ENCODE assay signal across 17 cellular contexts in the genomic region with DNA sequence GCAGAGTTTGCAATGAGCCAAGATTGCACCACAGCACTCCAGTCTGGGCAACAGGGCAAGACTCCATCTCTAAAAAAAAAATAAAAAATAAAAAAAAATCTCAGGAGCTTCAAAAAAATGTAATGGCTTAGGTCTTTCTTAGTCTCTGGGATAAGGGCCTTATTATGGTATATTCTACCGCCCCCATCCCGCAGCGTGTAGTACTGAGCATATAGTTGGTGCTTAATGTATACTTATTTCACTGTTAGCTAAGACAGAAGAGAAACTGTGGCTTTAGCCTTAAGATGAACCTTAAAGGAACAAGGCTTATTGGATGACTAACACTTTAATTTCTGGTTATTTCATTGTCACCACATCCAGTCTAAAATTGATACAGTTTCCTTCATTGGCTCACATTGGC. TPM values are rescaled to one million over a fixed set of nuclear protein-coding genes. Genes with fewer than 3 reads are reported as not detected.
DNase-seq lines count a peak whose midpoint lies in the region; ATAC-seq and TF ChIP-seq lines count a peak whose summit lies in the region.
"Had no signal": no experiment of that assay in that cellular context is flagged by ENCODE, and none has a peak within 500 bp of the region (broad histone marks: within the 10 kb centered on the region; RNA-seq: fewer than 3 reads in every experiment).

No MANE protein-coding gene starts in this region.

- no peak overlapping the region for H3K4me3 ChIP-seq in Caco-2 (ENCODE audit: low read depth, low read length)
- H3K4me3 ChIP-seq in IMR-90 (ENCODE audit: insufficient read depth, low read depth, low read length), result no peak overlapping the region
- no peak overlapping the region for H3K4me3 ChIP-seq in psoas muscle
- H3K4me3 ChIP-seq: cardiac muscle cell, lung, MG63 had no signal

- no peak for DNase-seq in Caco-2
- DNase-seq in IMR-90, result no peak
- DNase-seq in psoas muscle, result no peak
- DNase-seq in DMS79 treated with DMSO at 0.1 percent for 48 hours (lab: John Stamatoyannopoulos, UW), result no peak
- no peak for DNase-seq in NCI-H1105 (lab: John Stamatoyannopoulos, UW)
- DNase-seq: activated CD4-positive, alpha-beta T cell treated with anti-CD3 and anti-CD28 coated beads for 48 hours; NCI-H2029; NCI-H510A; nephron progenitor cell; retina; stimulated activated CD4-positive, alpha-beta T cell treated with anti-CD3 and anti-CD28 coated beads, Interleukin-2, amount 100 ng/mL, for 48 hours had no signal

- no peak for TF ChIP-seq RAD21 in IMR-90 (IDR thresholded peaks at IDR 0.05; ENCODE audit: low read length)

- CTCF ChIA-PET in Caco-2 (lab: Charles Lee), result no interaction called here
- CTCF ChIA-PET in IMR-90 (lab: Yijun Ruan, JAX), result interaction anchor here (0.6 to 1.6 kb wide), 4 partner anchors 20 to 315 kb away, joined by 3 to 4 read pairs (median 3); no protein-coding TSS in a partner anchor

- no peak for ATAC-seq in IMR-90 (ENCODE audit: low read depth)
- no peak for ATAC-seq in psoas muscle
- ATAC-seq in GM19035 (IDR thresholded peaks at IDR 0.05; ENCODE audit: unreplicated experiment), result no peak

- peak overlapping the region; percentile 44; the same call in 1 of the 2 replicates for H2BK120ac ChIP-seq in IMR-90 (ENCODE audit: low read depth, low read length)

- POLR2A ChIA-PET in Caco-2 (lab: Charles Lee) (no interaction called here), IMR-90 (lab: Charles Lee; ENCODE audit: unreplicated experiment) (interaction anchor here (0.6 kb wide), 1 partner anchor 91 kb away, joined by 7 read pairs; no protein-coding TSS in a partner anchor)

- peak overlapping the region; percentile 3 for H3K27ac Mint-ChIP-seq in Caco-2 (ENCODE audit: unreplicated experiment)
- H3K27ac Mint-ChIP-seq in dendritic cell treated with granulocyte-macrophage colony-stimulating factor and Interleukin-4, amounts not matched to agents 40 ng/mL and 50 ng/mL, for 4 days, result peak overlapping the region; percentile 96
- H3K27ac Mint-ChIP-seq: activated naive CD8-positive, alpha-beta T cell; nephron progenitor cell had no signal

- H3K9me3 Mint-ChIP-seq in Caco-2 (ENCODE audit: unreplicated experiment), result no peaks in the 10 kb centered on the region
- H3K9me3 Mint-ChIP-seq in dendritic cell treated with granulocyte-macrophage colony-stimulating factor and Interleukin-4, amounts not matched to agents 40 ng/mL and 50 ng/mL, for 4 days, result no peaks in the 10 kb centered on the region

- peak overlapping the region; percentile 12; the same call in 1 of the 2 replicates for H2BK20ac ChIP-seq in IMR-90 (ENCODE audit: low read depth, low read length)

- BruUV-seq in Caco-2 (replicated peaks; lab: Mats Ljungman, UMichigan) (no TSS peak), IMR-90 (replicated peaks; lab: Mats Ljungman, UMichigan) (no TSS peak)

- no peak overlapping the region for H3K4ac ChIP-seq in IMR-90 (ENCODE audit: low read depth, low read length)

- H3K9me3 ChIP-seq in Caco-2 (no peaks in the 10 kb centered on the region), IMR-90 (ENCODE audit: control insufficient read depth, insufficient read depth, low read length) (no peaks in the 10 kb centered on the region), psoas muscle (no peaks in the 10 kb centered on the region)
- H3K9me3 ChIP-seq: MG63 had no signal

- H2BK5ac ChIP-seq in IMR-90 (ENCODE audit: low read depth, low read length, poor library complexity, severe bottlenecking), result peak overlapping the region; percentile 70

- H2BK15ac ChIP-seq in IMR-90 (ENCODE audit: low read depth, low read length), result peak overlapping the region; percentile 69; the same call in 2 of the 3 replicates

- H3K27me3 ChIP-seq in Caco-2 (replicated peaks; ENCODE audit: control insufficient read depth, insufficient read depth, low read length), result no peaks in the 10 kb centered on the region
- H3K27me3 ChIP-seq in IMR-90 (ENCODE audit: control insufficient read depth, insufficient read depth, low read length), result no peaks in the 10 kb centered on the region
- H3K27me3 ChIP-seq in psoas muscle (ENCODE audit: insufficient read depth in 3 of 3, low read length in 2 of 3), result no peaks in the 10 kb centered on the region
- H3K27me3 ChIP-seq: cardiac muscle cell, MG63 had no signal

- TF ChIP-seq CTCF in Caco-2 (IDR thresholded peaks at IDR 0.05; ENCODE audit: insufficient read depth in 1 of 2, low read depth in 1 of 2, low read length in 1 of 2, severe bottlenecking in 1 of 2, unreplicated experiment in 1 of 2), result no peak
- TF ChIP-seq CTCF in IMR-90 (conservative IDR thresholded peaks at IDR 0.05; ENCODE audit: low read depth, low read length), result no peak
- no peak for TF ChIP-seq CTCF in psoas muscle (IDR thresholded peaks at IDR 0.05)

- H3K56ac ChIP-seq in IMR-90 (ENCODE audit: extremely low read depth, insufficient read depth, low read length), result no peak overlapping the region

- no peaks in the 10 kb centered on the region; a peak in 1 of 4 replicates for H3K79me1 ChIP-seq in IMR-90 (ENCODE audit: low read depth in 1 of 2, low read length in 2 of 2)

- H3K4me3 Mint-ChIP-seq in Caco-2 (ENCODE audit: unreplicated experiment), result no peak overlapping the region
- H3K4me3 Mint-ChIP-seq in dendritic cell treated with granulocyte-macrophage colony-stimulating factor and Interleukin-4, amounts not matched to agents 40 ng/mL and 50 ng/mL, for 4 days, result no peak overlapping the region
- H3K4me3 Mint-ChIP-seq: activated naive CD8-positive, alpha-beta T cell; nephron progenitor cell had no signal

- H3K9me1 ChIP-seq in IMR-90 (ENCODE audit: insufficient read depth, low read length), result peaks cover 5% of the 10 kb centered on the region; the same call in 1 of the 2 replicates

- H2AK9ac ChIP-seq in IMR-90 (replicated peaks; ENCODE audit: low read depth, low read length, poor library complexity), result no peak overlapping the region

- H3K9ac ChIP-seq in IMR-90 (ENCODE audit: low read depth, low read length), result no peak overlapping the region

- H3K36me3 ChIP-seq in Caco-2 (ENCODE audit: control insufficient read depth, insufficient read depth, low read length), result no peaks in the 10 kb centered on the region
- H3K36me3 ChIP-seq in IMR-90 (ENCODE audit: control insufficient read depth, insufficient read depth, low read length), result no peaks in the 10 kb centered on the region
- H3K36me3 ChIP-seq in psoas muscle (ENCODE audit: insufficient read depth in 1 of 2, low read depth in 1 of 2), result no peaks in the 10 kb centered on the region
- H3K36me3 ChIP-seq: cardiac muscle cell, MG63 had no signal

- no peak overlapping the region for H2AFZ ChIP-seq in IMR-90 (replicated peaks; ENCODE audit: low read length, poor library complexity)

- H3K27me3 Mint-ChIP-seq in Caco-2 (ENCODE audit: insufficient read depth, unreplicated experiment), result no peaks in the 10 kb centered on the region
- no peaks in the 10 kb centered on the region for H3K27me3 Mint-ChIP-seq in dendritic cell treated with granulocyte-macrophage colony-stimulating factor and Interleukin-4, amounts not matched to agents 40 ng/mL and 50 ng/mL, for 4 days
- H3K27me3 Mint-ChIP-seq: activated naive CD8-positive, alpha-beta T cell had no signal

- peaks cover 4% of the 10 kb centered on the region; the same call in 1 of the 2 replicates for H3K4me1 ChIP-seq in Caco-2
- peaks cover 6% of the 10 kb centered on the region for H3K4me1 ChIP-seq in IMR-90 (ENCODE audit: control insufficient read depth, insufficient read depth, low read length)
- peaks cover 23% of the 10 kb centered on the region for H3K4me1 ChIP-seq in psoas muscle

- no peaks in the 10 kb centered on the region for H3K36me3 Mint-ChIP-seq in Caco-2 (ENCODE audit: insufficient read depth, unreplicated experiment)
- H3K36me3 Mint-ChIP-seq in dendritic cell treated with granulocyte-macrophage colony-stimulating factor and Interleukin-4, amounts not matched to agents 40 ng/mL and 50 ng/mL, for 4 days (ENCODE audit: low read depth), result no peaks in the 10 kb centered on the region
- H3K36me3 Mint-ChIP-seq: activated naive CD8-positive, alpha-beta T cell had no signal

- dilution Hi-C loops in IMR-90 (cut with HindIII; ENCODE audit: low sequenced_read_pairs, unreplicated experiment), result no loop called here

- in situ Hi-C loops in IMR-90 (cut with MboI; ENCODE audit: low sequenced_read_pairs), result no loop called here

- peak overlapping the region; percentile 68; the same call in 1 of the 2 replicates for H3K18ac ChIP-seq in IMR-90 (ENCODE audit: low read depth, low read length)

- H4K5ac ChIP-seq in IMR-90 (ENCODE audit: low read depth, low read length), result peak overlapping the region; percentile 27; the same call in 1 of the 2 replicates

- no peaks in the 10 kb centered on the region for H3K4me1 Mint-ChIP-seq in Caco-2 (ENCODE audit: low read depth, unreplicated experiment)
- peaks cover 25% of the 10 kb centered on the region for H3K4me1 Mint-ChIP-seq in dendritic cell treated with granulocyte-macrophage colony-stimulating factor and Interleukin-4, amounts not matched to agents 40 ng/mL and 50 ng/mL, for 4 days (ENCODE audit: low read depth)

- intact Hi-C loops in Caco-2 (cut with micrococcal nuclease; ENCODE audit: unreplicated experiment) (no loop called here), IMR-90 (cut with micrococcal nuclease) (no loop called here), psoas muscle (cut with DNase I) (no loop called here)
- intact Hi-C loops in dendritic cell treated with granulocyte-macrophage colony-stimulating factor and Interleukin-4, amounts not matched to agents 40 ng/mL and 50 ng/mL, for 4 days (cut with micrococcal nuclease), result no loop called here

- H3K4me2 ChIP-seq in IMR-90 (ENCODE audit: low read depth, low read length), result no peak overlapping the region

- H3K27ac ChIP-seq in IMR-90 (ENCODE audit: insufficient read depth, low read length), result peak overlapping the region; percentile 45; the same call in 1 of the 2 replicates
- peak overlapping the region; percentile 61 for H3K27ac ChIP-seq in psoas muscle
- H3K27ac ChIP-seq: cardiac muscle cell had no signal

- H3K23ac ChIP-seq in IMR-90 (ENCODE audit: low read depth, low read length), result no peak overlapping the region

- no peak overlapping the region; the same call in 1 of the 2 replicates for H3K14ac ChIP-seq in IMR-90 (replicated peaks; ENCODE audit: low read depth, low read length)

- peak overlapping the region; percentile 53; the same call in 1 of the 2 replicates for H4K91ac ChIP-seq in IMR-90 (ENCODE audit: insufficient read depth, low read depth, low read length)

- no peaks in the 10 kb centered on the region for H4K20me1 ChIP-seq in IMR-90 (ENCODE audit: insufficient read depth, low read length)

- no peak for TF ChIP-seq POLR2A in IMR-90 (IDR thresholded peaks at IDR 0.05; ENCODE audit: low read depth, low read length)

- no peak overlapping the region for H2AK5ac ChIP-seq in IMR-90 (ENCODE audit: low read depth, low read length)

- WGBS in IMR-90 (ENCODE audit: extremely low coverage in 2 of 2, insufficient read length in 1 of 2), 2 experiments, result no CpG with 5 or more reads among the region's 3 CpGs
- 96 to 97% (median 97%) methylated on average over 3 of the region's 3 CpGs for WGBS in psoas muscle, 3 donors

- H4K8ac ChIP-seq in IMR-90 (ENCODE audit: low read depth in 2 of 2, low read length in 2 of 2), result peak overlapping the region; percentile 84 to 94; a peak in 3 of 4 replicates

RNA-seq across cellular contexts. Expression of gene RAF1, which starts 17.2 kb away (rescaled TPM):
- total RNA-seq in Caco-2 (2022) (93.6 and 98.7 TPM in 2 replicates), IMR-90 (2012; rRNA removed) (128 and 151 TPM in 2 replicates), psoas muscle (100 to 1,000 TPM; 109 to 221 (median 160) TPM)
- polyA plus RNA-seq in IMR-90 (2012; rRNA removed) (101 and 115 TPM in 2 replicates), psoas muscle (100 to 1,000 TPM in 2 of 3 donors, 10 to 100 TPM in 1; 87.2 to 391 (median 132) TPM)
- 38.5 and 44.5 TPM in 2 replicates for polyA plus RNA-seq in IMR-90 (2012; cell fraction: cytosol; rRNA removed)
- polyA plus RNA-seq in IMR-90 (2012; cell fraction: nucleus; rRNA removed; ENCODE audit: low replicate concordance), result 102 and 261 TPM in 2 replicates
